Comparison of ENCODE assay signal across 17 cellular contexts in genomic region chr13:35518337-35518736, GRCh38. TPM values are rescaled to one million over a fixed set of nuclear protein-coding genes. Genes with fewer than 3 reads are reported as not detected.
"Had no signal": no experiment of that assay in that cellular context is flagged by ENCODE, and none has a peak within 500 bp of the region (broad histone marks: within the 10 kb centered on the region; RNA-seq: fewer than 3 reads in every experiment).

No MANE protein-coding gene starts in this region.

- H3K27me3 ChIP-seq: thyroid gland had no signal

- ATAC-seq: activated CD8-positive, alpha-beta memory T cell treated with anti-CD3 and anti-CD28 coated beads, Interleukin-2, amount 10 ng/mL, durations not matched to agents 7 days and 5 days; activated T-helper 17 cell treated with anti-CD3 and anti-CD28 coated beads, Interleukin-2, amount 50 U/mL, for 72 hours; left lobe of liver had no signal

- DNase-seq: activated B cell treated with CpG ODN at 0.5 μM for 24 hours; activated CD4-positive, alpha-beta memory T cell treated with anti-CD3 and anti-CD28 coated beads, Interleukin-2, amount 10 ng/mL, durations not matched to agents 7 days and 5 days; activated CD4-positive, alpha-beta T cell treated with anti-CD3 and anti-CD28 coated beads for 4 hours; activated CD8-positive, alpha-beta memory T cell treated with anti-CD3 and anti-CD28 coated beads, Interleukin-2, amount 10 ng/mL, durations not matched to agents 7 days and 5 days; activated naive CD4-positive, alpha-beta T cell; activated naive CD8-positive, alpha-beta T cell treated with anti-CD3 and anti-CD28 coated beads for 36 hours; activated T-cell treated with anti-CD3 and anti-CD28 coated beads, Interleukin-2, amount 50 U/mL, for 1 hour; anterior cingulate cortex; erythroblast; kidney; stimulated activated CD4-positive, alpha-beta T cell treated with anti-CD3 and anti-CD28 coated beads, Interleukin-2, amount 100 ng/mL, for 24 hours; stimulated activated naive CD4-positive, alpha-beta T cell treated with Interleukin-2 at 50 U/mL for 16 hours; thyroid gland had no signal

- H3K4me3 ChIP-seq: coronary artery, lung, thyroid gland had no signal

- H3K4me1 ChIP-seq: thyroid gland had no signal

- H3K9me3 ChIP-seq: thyroid gland had no signal

- H3K36me3 ChIP-seq: thyroid gland had no signal

- H3K27ac ChIP-seq: coronary artery, thyroid gland had no signal

RNA-seq across cellular contexts. Expression of gene MAB21L1, which starts 41.8 kb away (rescaled TPM):
- total RNA-seq: activated B cell treated with CpG ODN at 0.5 μM for 24 hours; activated CD4-positive, alpha-beta memory T cell treated with anti-CD3 and anti-CD28 coated beads, Interleukin-2, amount 10 ng/mL, durations not matched to agents 7 days and 5 days; activated CD8-positive, alpha-beta memory T cell treated with anti-CD3 and anti-CD28 coated beads, Interleukin-2, amount 10 ng/mL, durations not matched to agents 7 days and 5 days; activated T-helper 17 cell treated with anti-CD3 and anti-CD28 coated beads, Interleukin-2, amount 50 U/mL, for 72 hours; left lobe of liver had no signal
